In genomic region chr16:72990003-72990521, GRCh38 we compare ENCODE assay signal across 10 cellular contexts. TPM values are rescaled to one million over a fixed set of nuclear protein-coding genes. Genes with fewer than 3 reads are reported as not detected.
DNase-seq lines count a peak whose midpoint lies in the region; ATAC-seq and TF ChIP-seq lines count a peak whose summit lies in the region.
"Had no signal": no experiment of that assay in that cellular context is flagged by ENCODE, and none has a peak within 500 bp of the region (broad histone marks: within the 10 kb centered on the region; RNA-seq: fewer than 3 reads in every experiment).

No MANE protein-coding gene starts in this region.

- peak; percentile 60 to 89 for TF ChIP-seq EP300 in tibial nerve (IDR thresholded peaks at IDR 0.05)

- H3K9me3 ChIP-seq in tibial nerve: no peaks in the 10 kb centered on the region
- H3K9me3 ChIP-seq: neutrophil had no signal

- WGBS in tibial nerve, 2 donors: 24 to 33% methylated on average over 17 of the region's 17 CpGs

- no peaks in the 10 kb centered on the region for H3K36me3 Mint-ChIP-seq in T-helper 2 cell treated with Interferon-gamma antibody and Interleukin-4, amounts not matched to agents 5 μg/mL and 100 μg/mL, for 36 hours (ENCODE audit: low read depth)

- no peaks in the 10 kb centered on the region for H3K27me3 ChIP-seq in tibial nerve

- H3K4me1 ChIP-seq in tibial nerve: peaks cover 9 to 94% (median 54%) of the 10 kb centered on the region in 4 donors

- DNase-seq in NCI-H2107 treated with DMSO at 0.1 percent for 48 hours (lab: John Stamatoyannopoulos, UW; ENCODE audit: unreplicated experiment) (peak; percentile 37), NCI-H2107 (lab: John Stamatoyannopoulos, UW) (no peak), left kidney (ENCODE audit: low read depth, low spot score) (peak; percentile 33), tibial nerve (ENCODE audit: low spot score in 2 of 2) (peak; percentile 69 to 81), NCI-H1105 (lab: John Stamatoyannopoulos, UW) (no peak)
- DNase-seq in T-helper 2 cell treated with Interferon-gamma antibody and Interleukin-4, amounts not matched to agents 5 μg/mL and 100 μg/mL, for 36 hours (ENCODE audit: low spot score): no peak

- no peak for TF ChIP-seq CTCF in tibial nerve (IDR thresholded peaks at IDR 0.05)

- H3K36me3 ChIP-seq in tibial nerve: no peaks in the 10 kb centered on the region
- H3K36me3 ChIP-seq: neutrophil had no signal

- H3K27ac ChIP-seq in angular gyrus (ENCODE audit: low read depth, low read length) (peak overlapping the region; percentile 30), tibial nerve (peak overlapping the region; percentile 67 to 89 (median 69))
- H3K27ac ChIP-seq: neutrophil had no signal

- H3K4me1 Mint-ChIP-seq in T-helper 2 cell treated with Interferon-gamma antibody and Interleukin-4, amounts not matched to agents 5 μg/mL and 100 μg/mL, for 36 hours (ENCODE audit: low read depth): no peaks in the 10 kb centered on the region

- no peaks in the 10 kb centered on the region for H3K27me3 Mint-ChIP-seq in T-helper 2 cell treated with Interferon-gamma antibody and Interleukin-4, amounts not matched to agents 5 μg/mL and 100 μg/mL, for 36 hours (ENCODE audit: low read depth)
- H3K27me3 Mint-ChIP-seq: B cell had no signal

- H3K27ac Mint-ChIP-seq in T-helper 2 cell treated with Interferon-gamma antibody and Interleukin-4, amounts not matched to agents 5 μg/mL and 100 μg/mL, for 36 hours: no peak overlapping the region
- H3K27ac Mint-ChIP-seq: B cell had no signal

- no peaks in the 10 kb centered on the region for H3K9me3 Mint-ChIP-seq in T-helper 2 cell treated with Interferon-gamma antibody and Interleukin-4, amounts not matched to agents 5 μg/mL and 100 μg/mL, for 36 hours

- peak overlapping the region in 2 of 4 donors; percentile 0 to 27 for H3K4me3 ChIP-seq in tibial nerve

- peak in 1 of 2 donors; percentile 14 for TF ChIP-seq POLR2A in tibial nerve (IDR thresholded peaks at IDR 0.05)

- no peak for ATAC-seq in GM18909 (IDR thresholded peaks at IDR 0.05; ENCODE audit: poor library complexity, unreplicated experiment)

- H3K4me3 Mint-ChIP-seq in T-helper 2 cell treated with Interferon-gamma antibody and Interleukin-4, amounts not matched to agents 5 μg/mL and 100 μg/mL, for 36 hours: no peak overlapping the region
- H3K4me3 Mint-ChIP-seq: B cell had no signal

RNA-seq across cellular contexts. Expression of gene ZFHX3, which starts 57.9 kb away (rescaled TPM):
- 10 to 100 TPM; 36.3 to 44.0 (median 38.1) TPM for total RNA-seq in tibial nerve

Comparison
In these comparisons a context has a peak if more than half of its experiments do, and no peak if none do; other contexts are left out.
1. DNase-seq: peak in NCI-H2107 treated with DMSO at 0.1 percent for 48 hours (single experiment), left kidney (single experiment) and tibial nerve (2 of 2); none in NCI-H2107 (single experiment), NCI-H1105 (single experiment) and T-helper 2 cell treated with Interferon-gamma antibody and Interleukin-4, amounts not matched to agents 5 μg/mL and 100 μg/mL, for 36 hours (single experiment).